ENCODE assay signal across 18 cellular contexts in the genomic region with DNA sequence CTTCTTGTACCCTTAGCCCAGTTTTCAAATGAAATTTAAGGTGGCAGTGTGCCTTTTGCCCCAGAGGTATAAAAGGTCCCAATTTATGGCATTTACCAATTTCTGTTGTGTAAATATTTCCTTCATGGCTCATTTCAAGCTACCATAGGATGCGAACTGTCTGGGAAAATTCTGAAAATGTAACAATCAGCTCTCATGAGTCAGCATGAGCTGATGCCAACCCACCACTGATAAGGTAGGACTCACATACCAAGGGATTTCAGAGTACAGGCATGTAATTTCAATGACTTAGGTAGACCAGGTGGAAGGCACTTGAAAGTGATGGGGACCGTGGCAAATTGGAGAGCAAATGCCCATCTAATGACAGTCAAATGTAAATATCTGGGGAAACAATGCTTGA.
DNase-seq lines count a peak whose midpoint lies in the region; ATAC-seq and TF ChIP-seq lines count a peak whose summit lies in the region.
"Had no signal": no experiment of that assay in that cellular context is flagged by ENCODE, and none has a peak within 500 bp of the region (broad histone marks: within the 10 kb centered on the region; RNA-seq: fewer than 3 reads in every experiment).

No MANE protein-coding gene starts in this region.

- H3K9ac ChIP-seq in SK-N-SH = no peak overlapping the region

- WGBS in SK-N-SH (ENCODE audit: low lambda C conversion rate) = 56% methylated on average over 2 of the region's 2 CpGs
- WGBS in psoas muscle, 3 donors = 76 to 84% (median 81%) methylated on average over 2 of the region's 2 CpGs

- TF ChIP-seq EP300 in SK-N-SH (IDR thresholded peaks at IDR 0.05; ENCODE audit: borderline replicate concordance in 1 of 2, low read depth in 1 of 2, low read length in 1 of 2) = no peak

- H3K27ac ChIP-seq in SK-N-SH (ENCODE audit: low read depth in 2 of 2, low read length in 1 of 2) (peak overlapping the region; percentile 30 to 55; a peak in 2 of 4 replicates), PC-9 (peak overlapping the region; percentile 54; the same call in 1 of the 2 replicates), epithelial cell of prostate (peak overlapping the region; percentile 29), psoas muscle (no peak overlapping the region)
- H3K27ac ChIP-seq: Peyer's patch had no signal

- CTCF ChIA-PET in SK-N-SH (lab: Yijun Ruan, JAX) = interaction anchor here (0.6 kb wide), 1 partner anchor 144 kb away, joined by 3 read pairs; no protein-coding TSS in a partner anchor
- CTCF ChIA-PET in PC-9 (lab: Charles Lee) = no interaction called here

- H3K4me1 ChIP-seq in SK-N-SH (ENCODE audit: control insufficient read depth in 1 of 2, insufficient read depth in 2 of 2, low read depth in 1 of 2, low read length in 1 of 2) (peaks cover 5 to 30% of the 10 kb centered on the region in 2 experiments; a peak in 3 of 4 replicates), PC-9 (replicated peaks; ENCODE audit: insufficient read depth) (peaks cover 18% of the 10 kb centered on the region), psoas muscle (no peaks in the 10 kb centered on the region)
- H3K4me1 ChIP-seq: Peyer's patch had no signal

- POLR2A ChIA-PET in SK-N-SH (lab: Yijun Ruan, JAX) (no interaction called here), PC-9 (lab: Charles Lee; ENCODE audit: unreplicated experiment) (no interaction called here)

- no TSS peak for BruUV-seq in PC-9 (replicated peaks; lab: Mats Ljungman, UMichigan)

- H3K79me2 ChIP-seq in SK-N-SH (ENCODE audit: insufficient read depth) = no peaks in the 10 kb centered on the region
- no peaks in the 10 kb centered on the region for H3K79me2 ChIP-seq in PC-9 (ENCODE audit: low read depth)

- H3K9me3 ChIP-seq in SK-N-SH (no peaks in the 10 kb centered on the region), PC-9 (ENCODE audit: insufficient read depth, low read depth) (no peaks in the 10 kb centered on the region), psoas muscle (no peaks in the 10 kb centered on the region)
- H3K9me3 ChIP-seq: Peyer's patch had no signal

- H3K27me3 ChIP-seq in SK-N-SH (ENCODE audit: insufficient read depth) = no peaks in the 10 kb centered on the region
- H3K27me3 ChIP-seq in PC-9 (ENCODE audit: insufficient read depth, low read depth) = no peaks in the 10 kb centered on the region
- H3K27me3 ChIP-seq in psoas muscle (ENCODE audit: insufficient read depth in 3 of 3, low read length in 2 of 3) = no peaks in the 10 kb centered on the region
- H3K27me3 ChIP-seq: Peyer's patch had no signal

- H3K9me2 ChIP-seq in SK-N-SH = no peaks in the 10 kb centered on the region
- H3K9me2 ChIP-seq in PC-9 (ENCODE audit: insufficient read depth) = no peaks in the 10 kb centered on the region

- no peak for TF ChIP-seq CTCF in SK-N-SH (IDR thresholded peaks at IDR 0.05)
- no peak for TF ChIP-seq CTCF in PC-9 (conservative IDR thresholded peaks at IDR 0.05)
- TF ChIP-seq CTCF in psoas muscle (IDR thresholded peaks at IDR 0.05) = no peak

- ATAC-seq in SK-N-SH treated with all-trans-retinoic acid at 6 μM for 48 hours (no peak; the same call in 2 of the 3 replicates), GM18519 (IDR thresholded peaks at IDR 0.05; ENCODE audit: low FRiP score, unreplicated experiment) (no peak), HG02642 (IDR thresholded peaks at IDR 0.05; ENCODE audit: poor library complexity, unreplicated experiment) (no peak), psoas muscle (no peak)

- H4K20me1 ChIP-seq in SK-N-SH (ENCODE audit: insufficient read depth) (no peaks in the 10 kb centered on the region), PC-9 (ENCODE audit: insufficient read depth) (no peaks in the 10 kb centered on the region)

- no peak overlapping the region for H2AFZ ChIP-seq in SK-N-SH (ENCODE audit: low read depth)
- no peak overlapping the region for H2AFZ ChIP-seq in PC-9

- H3K4me3 ChIP-seq in SK-N-SH (ENCODE audit: low read depth in 2 of 2, low read length in 1 of 2) = no peak overlapping the region
- no peak overlapping the region for H3K4me3 ChIP-seq in PC-9
- no peak overlapping the region for H3K4me3 ChIP-seq in psoas muscle
- H3K4me3 ChIP-seq: Peyer's patch had no signal

- TF ChIP-seq RAD21 in SK-N-SH (IDR thresholded peaks at IDR 0.05; ENCODE audit: low read length) = no peak

- intact Hi-C loops in PC-9 (cut with micrococcal nuclease; ENCODE audit: unreplicated experiment) (no loop called here), psoas muscle (cut with DNase I) (no loop called here)

- DNase-seq in SK-N-SH (no peak), PC-9 (no peak), epithelial cell of prostate (ENCODE audit: low read depth, low spot score) (no peak), NCI-H524 (lab: John Stamatoyannopoulos, UW) (no peak), psoas muscle (no peak)
- DNase-seq: activated CD4-positive, alpha-beta T cell treated with anti-CD3 and anti-CD28 coated beads, Interleukin-2, amount 50 U/mL, for 48 hours; activated T-cell treated with anti-CD3 and anti-CD28 coated beads, Interleukin-2, amount 50 U/mL, for 1 hour; CD4-positive, CD25-positive, alpha-beta regulatory T cell; DMS153; hippocampal formation; left cardiac atrium; NCI-H2029 treated with DMSO at 0.1 percent for 48 hours; NCI-H748 treated with DMSO at 0.1 percent for 48 hours; Peyer's patch; stimulated activated naive CD4-positive, alpha-beta T cell had no signal

- H3K4me2 ChIP-seq in SK-N-SH (no peak overlapping the region), PC-9 (no peak overlapping the region)

- H3K36me3 ChIP-seq in SK-N-SH (replicated peaks in 1 of 2; ENCODE audit: control insufficient read depth in 1 of 2, insufficient read depth in 2 of 2, low read length in 1 of 2) (no peaks in the 10 kb centered on the region), PC-9 (ENCODE audit: low read depth) (no peaks in the 10 kb centered on the region), psoas muscle (ENCODE audit: insufficient read depth in 1 of 2, low read depth in 1 of 2) (no peaks in the 10 kb centered on the region)
- H3K36me3 ChIP-seq: Peyer's patch had no signal

- H3F3A ChIP-seq in SK-N-SH (replicated peaks; ENCODE audit: insufficient read depth) (no peaks in the 10 kb centered on the region), PC-9 (ENCODE audit: insufficient read depth, low read depth) (no peaks in the 10 kb centered on the region)

TF ChIP-seq in SK-N-SH, 30 proteins besides CTCF, POLR2A, EP300 and RAD21:
- TF ChIP-seq FOSL2 (IDR thresholded peaks at IDR 0.05; ENCODE audit: borderline replicate concordance, low read depth) = peak; percentile 16; the same call in 1 of the 2 replicates
- 0 out of 2 replicates have a peak, but pooled peaks have one; percentile 10 for TF ChIP-seq NFIC (IDR thresholded peaks at IDR 0.05; ENCODE audit: borderline replicate concordance)
- no peak for TF ChIP-seq ZBTB33 (IDR thresholded peaks at IDR 0.05; ENCODE audit: borderline replicate concordance, low read depth)

TF ChIP-seq in SK-N-SH treated with all-trans-retinoic acid at 6 μM for 48 hours, 23 proteins besides CTCF, POLR2A, EP300 and RAD21:
- TF ChIP-seq OSR1 (CRISPR knock-in tag; IDR thresholded peaks at IDR 0.05) (no peak), ZNF70 (CRISPR knock-in tag; IDR thresholded peaks at IDR 0.05) (no peak), ESRRG (CRISPR knock-in tag; IDR thresholded peaks at IDR 0.05) (no peak), ZFP3 (CRISPR knock-in tag; IDR thresholded peaks at IDR 0.05) (no peak), CSDC2 (CRISPR knock-in tag; IDR thresholded peaks at IDR 0.05) (no peak)
- TF ChIP-seq, protein P1, sequence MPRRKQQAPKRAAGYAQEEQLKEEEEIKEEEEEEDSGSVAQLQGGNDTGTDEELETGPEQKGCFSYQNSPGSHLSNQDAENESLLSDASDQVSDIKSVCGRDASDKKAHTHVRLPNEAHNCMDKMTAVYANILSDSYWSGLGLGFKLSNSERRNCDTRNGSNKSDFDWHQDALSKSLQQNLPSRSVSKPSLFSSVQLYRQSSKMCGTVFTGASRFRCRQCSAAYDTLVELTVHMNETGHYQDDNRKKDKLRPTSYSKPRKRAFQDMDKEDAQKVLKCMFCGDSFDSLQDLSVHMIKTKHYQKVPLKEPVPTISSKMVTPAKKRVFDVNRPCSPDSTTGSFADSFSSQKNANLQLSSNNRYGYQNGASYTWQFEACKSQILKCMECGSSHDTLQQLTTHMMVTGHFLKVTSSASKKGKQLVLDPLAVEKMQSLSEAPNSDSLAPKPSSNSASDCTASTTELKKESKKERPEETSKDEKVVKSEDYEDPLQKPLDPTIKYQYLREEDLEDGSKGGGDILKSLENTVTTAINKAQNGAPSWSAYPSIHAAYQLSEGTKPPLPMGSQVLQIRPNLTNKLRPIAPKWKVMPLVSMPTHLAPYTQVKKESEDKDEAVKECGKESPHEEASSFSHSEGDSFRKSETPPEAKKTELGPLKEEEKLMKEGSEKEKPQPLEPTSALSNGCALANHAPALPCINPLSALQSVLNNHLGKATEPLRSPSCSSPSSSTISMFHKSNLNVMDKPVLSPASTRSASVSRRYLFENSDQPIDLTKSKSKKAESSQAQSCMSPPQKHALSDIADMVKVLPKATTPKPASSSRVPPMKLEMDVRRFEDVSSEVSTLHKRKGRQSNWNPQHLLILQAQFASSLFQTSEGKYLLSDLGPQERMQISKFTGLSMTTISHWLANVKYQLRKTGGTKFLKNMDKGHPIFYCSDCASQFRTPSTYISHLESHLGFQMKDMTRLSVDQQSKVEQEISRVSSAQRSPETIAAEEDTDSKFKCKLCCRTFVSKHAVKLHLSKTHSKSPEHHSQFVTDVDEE (CRISPR knock-in tag; IDR thresholded peaks at IDR 0.05) = no peak
